ENCODE assay signal across 7 cellular contexts in the genomic region with DNA sequence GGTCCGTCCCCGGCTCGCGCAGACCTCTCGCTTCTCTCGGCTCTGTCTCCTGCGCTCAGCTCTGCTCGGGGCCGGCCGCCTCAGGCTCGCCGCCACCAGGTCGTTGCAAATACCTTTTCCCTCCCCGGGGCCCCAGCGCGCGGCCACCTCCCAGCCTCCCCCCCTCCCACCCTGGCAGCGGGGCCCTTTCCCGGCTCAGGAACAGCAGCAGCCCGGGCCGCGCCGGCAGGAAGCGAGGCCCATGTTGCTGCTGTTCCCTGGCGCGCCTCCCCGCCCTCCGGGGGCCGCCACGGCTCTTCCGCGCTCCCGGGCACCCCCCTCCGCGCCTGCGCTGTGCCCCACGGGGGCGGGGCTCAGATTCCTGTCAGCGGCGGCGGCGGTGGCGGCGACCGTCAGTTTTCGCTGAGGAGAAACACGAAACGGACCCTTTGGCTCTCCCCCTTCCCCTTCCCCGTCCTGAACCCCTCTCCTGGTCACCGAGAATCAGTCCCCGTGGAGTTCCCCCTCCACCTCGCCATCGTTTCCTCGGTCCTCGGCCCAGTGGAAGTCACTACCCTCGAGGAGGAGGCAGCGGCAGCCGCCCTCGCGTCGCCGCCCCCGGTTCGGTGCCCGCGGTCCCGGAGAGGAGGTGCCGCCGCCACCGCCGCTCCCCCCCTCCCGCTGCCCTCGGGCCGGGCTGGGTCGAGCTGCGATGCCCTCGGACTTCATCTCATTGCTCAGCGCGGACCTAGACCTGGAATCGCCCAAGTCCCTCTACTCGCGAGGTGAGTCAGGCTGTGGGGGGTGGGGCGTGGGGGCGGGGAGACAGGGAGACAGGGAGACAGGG.
DNase-seq lines count a peak whose midpoint lies in the region; ATAC-seq lines count a peak whose summit lies in the region.

A gene with protein sequence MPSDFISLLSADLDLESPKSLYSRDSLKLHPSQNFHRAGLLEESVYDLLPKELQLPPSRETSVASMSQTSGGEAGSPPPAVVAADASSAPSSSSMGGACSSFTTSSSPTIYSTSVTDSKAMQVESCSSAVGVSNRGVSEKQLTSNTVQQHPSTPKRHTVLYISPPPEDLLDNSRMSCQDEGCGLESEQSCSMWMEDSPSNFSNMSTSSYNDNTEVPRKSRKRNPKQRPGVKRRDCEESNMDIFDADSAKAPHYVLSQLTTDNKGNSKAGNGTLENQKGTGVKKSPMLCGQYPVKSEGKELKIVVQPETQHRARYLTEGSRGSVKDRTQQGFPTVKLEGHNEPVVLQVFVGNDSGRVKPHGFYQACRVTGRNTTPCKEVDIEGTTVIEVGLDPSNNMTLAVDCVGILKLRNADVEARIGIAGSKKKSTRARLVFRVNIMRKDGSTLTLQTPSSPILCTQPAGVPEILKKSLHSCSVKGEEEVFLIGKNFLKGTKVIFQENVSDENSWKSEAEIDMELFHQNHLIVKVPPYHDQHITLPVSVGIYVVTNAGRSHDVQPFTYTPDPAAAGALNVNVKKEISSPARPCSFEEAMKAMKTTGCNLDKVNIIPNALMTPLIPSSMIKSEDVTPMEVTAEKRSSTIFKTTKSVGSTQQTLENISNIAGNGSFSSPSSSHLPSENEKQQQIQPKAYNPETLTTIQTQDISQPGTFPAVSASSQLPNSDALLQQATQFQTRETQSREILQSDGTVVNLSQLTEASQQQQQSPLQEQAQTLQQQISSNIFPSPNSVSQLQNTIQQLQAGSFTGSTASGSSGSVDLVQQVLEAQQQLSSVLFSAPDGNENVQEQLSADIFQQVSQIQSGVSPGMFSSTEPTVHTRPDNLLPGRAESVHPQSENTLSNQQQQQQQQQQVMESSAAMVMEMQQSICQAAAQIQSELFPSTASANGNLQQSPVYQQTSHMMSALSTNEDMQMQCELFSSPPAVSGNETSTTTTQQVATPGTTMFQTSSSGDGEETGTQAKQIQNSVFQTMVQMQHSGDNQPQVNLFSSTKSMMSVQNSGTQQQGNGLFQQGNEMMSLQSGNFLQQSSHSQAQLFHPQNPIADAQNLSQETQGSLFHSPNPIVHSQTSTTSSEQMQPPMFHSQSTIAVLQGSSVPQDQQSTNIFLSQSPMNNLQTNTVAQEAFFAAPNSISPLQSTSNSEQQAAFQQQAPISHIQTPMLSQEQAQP (N-terminal part only) (plus strand): TSS at position 356 of the 826 bp plus-strand sequence. CDS start 336 bp downstream, at position 692.

- peak; percentile 74 for DNase-seq in NCI-H226
- peak; percentile 78 for DNase-seq in activated CD4-positive, CD25-positive, alpha-beta regulatory T cell treated with anti-CD3 and anti-CD28 coated beads, Interleukin-2, amount 50 U/mL, for 16 hours (ENCODE audit: low read depth, low spot score)
- peak in 60 of 61 donors; percentile 35 to 94 (median 84) for DNase-seq in caudate nucleus (lab: John Stamatoyannopoulos, UW)
- DNase-seq in iris pigment epithelial cell (ENCODE audit: low read depth) = peak; percentile 72
- peak; percentile 75 to 77 for DNase-seq in stimulated activated CD4-positive, alpha-beta T cell treated with anti-CD3 and anti-CD28 coated beads, Interleukin-12 subunit alpha, Interleukin-12 subunit beta, amount 100 ng/mL, for 24 hours (ENCODE audit: low read depth in 2 of 2)

- H3K27ac ChIP-seq in caudate nucleus (ENCODE audit: low read depth, low read length) = peak within 1 kb of the TSS; percentile 98

- ATAC-seq in GM18520 (IDR thresholded peaks at IDR 0.05; ENCODE audit: unreplicated experiment) (peak; percentile 31), HG03139 (IDR thresholded peaks at IDR 0.05; ENCODE audit: unreplicated experiment) (peak; percentile 44)

Comparison
In these comparisons a context has a peak if more than half of its experiments do, and no peak if none do; other contexts are left out.
1. Peak in every context shown above with its lines: DNase-seq, ATAC-seq and H3K27ac ChIP-seq.